Comparison of ENCODE assay signal across 1 cellular context in genomic region chr16:50666658-50667496, GRCh38.
TF ChIP-seq lines count a peak whose summit lies in the region.

No MANE protein-coding gene starts in this region.

TF ChIP-seq in HepG2, 621 proteins besides CTCF, POLR2A, EP300 and RAD21 (continued from another document and continues in another):
- TF ChIP-seq ZNF574 (CRISPR knock-in tag; IDR thresholded peaks at IDR 0.05): 0 out of 2 replicates have a peak, but pooled peaks have one; percentile 6
- no peak for TF ChIP-seq MXD1 (CRISPR knock-in tag; IDR thresholded peaks at IDR 0.05)
- no peak for TF ChIP-seq ZSCAN20 (CRISPR knock-in tag; IDR thresholded peaks at IDR 0.05; ENCODE audit: borderline replicate concordance)
- no peak for TF ChIP-seq HNRNPK (IDR thresholded peaks at IDR 0.05; ENCODE audit: low read depth, low read length, poor library complexity, severe bottlenecking)
- no peak for TF ChIP-seq SOX6 (IDR thresholded peaks at IDR 0.05)
- 0 out of 2 replicates have a peak, but pooled peaks have one; percentile 30 for TF ChIP-seq SOX6 (CRISPR knock-in tag; IDR thresholded peaks at IDR 0.05)
- TF ChIP-seq POGZ (CRISPR knock-in tag; IDR thresholded peaks at IDR 0.05): no peak
- no peak for TF ChIP-seq CREB1 (IDR thresholded peaks at IDR 0.05)
- no peak for TF ChIP-seq CREB1 (CRISPR knock-in tag; IDR thresholded peaks at IDR 0.05)
- no peak for TF ChIP-seq FOXA1 (IDR thresholded peaks at IDR 0.05)
- TF ChIP-seq FOXA1 (CRISPR knock-in tag; IDR thresholded peaks at IDR 0.05): no peak
- TF ChIP-seq IKZF5 (CRISPR knock-in tag; IDR thresholded peaks at IDR 0.05): no peak
- TF ChIP-seq ZNF616 (CRISPR knock-in tag; IDR thresholded peaks at IDR 0.05; ENCODE audit: low read depth): no peak
- TF ChIP-seq ZNF510 (CRISPR knock-in tag; IDR thresholded peaks at IDR 0.05; ENCODE audit: low read depth): no peak
- TF ChIP-seq ZNF766 (CRISPR knock-in tag; IDR thresholded peaks at IDR 0.05; ENCODE audit: borderline replicate concordance): peak; percentile 14; the same call in 1 of the 2 replicates
- no peak for TF ChIP-seq ZFYVE20 (CRISPR knock-in tag; IDR thresholded peaks at IDR 0.05; ENCODE audit: borderline replicate concordance, low read depth)
- no peak for TF ChIP-seq RORA (CRISPR knock-in tag; IDR thresholded peaks at IDR 0.05)
- no peak for TF ChIP-seq PAWR (CRISPR knock-in tag; IDR thresholded peaks at IDR 0.05; ENCODE audit: borderline replicate concordance)
- no peak for TF ChIP-seq RFXAP (CRISPR knock-in tag; IDR thresholded peaks at IDR 0.05; ENCODE audit: borderline replicate concordance)
- no peak for TF ChIP-seq RARA (CRISPR knock-in tag; IDR thresholded peaks at IDR 0.05)
- no peak for TF ChIP-seq ARHGAP35 (CRISPR knock-in tag; IDR thresholded peaks at IDR 0.05; ENCODE audit: borderline replicate concordance)
- no peak; the same call in 1 of the 2 replicates for TF ChIP-seq ZNF558 (CRISPR knock-in tag; IDR thresholded peaks at IDR 0.05; ENCODE audit: borderline replicate concordance)
- TF ChIP-seq ZNF280B (CRISPR knock-in tag; IDR thresholded peaks at IDR 0.05; ENCODE audit: borderline replicate concordance): 0 out of 2 replicates have a peak, but pooled peaks have one; percentile 12
- TF ChIP-seq ZBTB46 (CRISPR knock-in tag; IDR thresholded peaks at IDR 0.05; ENCODE audit: borderline replicate concordance): no peak
- TF ChIP-seq ZNF326 (CRISPR knock-in tag; IDR thresholded peaks at IDR 0.05; ENCODE audit: borderline replicate concordance): no peak
- no peak for TF ChIP-seq HOMEZ (CRISPR knock-in tag; IDR thresholded peaks at IDR 0.05; ENCODE audit: low read depth)
- TF ChIP-seq ZSCAN21 (CRISPR knock-in tag; IDR thresholded peaks at IDR 0.05; ENCODE audit: borderline replicate concordance): no peak
- no peak for TF ChIP-seq TRIM24 (CRISPR knock-in tag; IDR thresholded peaks at IDR 0.05)
- no peak for TF ChIP-seq ZXDC (CRISPR knock-in tag; IDR thresholded peaks at IDR 0.05)
- TF ChIP-seq KDM1A (CRISPR knock-in tag; IDR thresholded peaks at IDR 0.05): no peak
- TF ChIP-seq POLR2AphosphoS5 (IDR thresholded peaks at IDR 0.05; ENCODE audit: low read depth, low read length): no peak
- no peak for TF ChIP-seq ZBTB8A (CRISPR knock-in tag; IDR thresholded peaks at IDR 0.05; ENCODE audit: borderline replicate concordance, low read depth)
- TF ChIP-seq SRY (CRISPR knock-in tag; IDR thresholded peaks at IDR 0.05): 0 out of 2 replicates have a peak, but pooled peaks have one; percentile 12
- TF ChIP-seq ETS1 (CRISPR knock-in tag; IDR thresholded peaks at IDR 0.05): no peak
- no peak for TF ChIP-seq POLR2AphosphoS2 (IDR thresholded peaks at IDR 0.05; ENCODE audit: low read depth, low read length)
- no peak for TF ChIP-seq TIGD3 (CRISPR knock-in tag; IDR thresholded peaks at IDR 0.05; ENCODE audit: borderline replicate concordance)
- TF ChIP-seq ZNF20 (CRISPR knock-in tag; IDR thresholded peaks at IDR 0.05): no peak
- TF ChIP-seq ZNF777 (CRISPR knock-in tag; IDR thresholded peaks at IDR 0.05): no peak
- 0 out of 2 replicates have a peak, but pooled peaks have one; percentile 0 for TF ChIP-seq ZNF274 (CRISPR knock-in tag; IDR thresholded peaks at IDR 0.05)
- TF ChIP-seq GTF2F1 (IDR thresholded peaks at IDR 0.05; ENCODE audit: low read length): no peak
- no peak for TF ChIP-seq SMC3 (IDR thresholded peaks at IDR 0.05; ENCODE audit: low read length)
- TF ChIP-seq MLX (CRISPR knock-in tag; IDR thresholded peaks at IDR 0.05): no peak
- TF ChIP-seq JUND (CRISPR knock-in tag; IDR thresholded peaks at IDR 0.05): no peak
- no peak for TF ChIP-seq HNF1A (IDR thresholded peaks at IDR 0.05; ENCODE audit: low read depth)
- no peak for TF ChIP-seq HNF1A (CRISPR knock-in tag; IDR thresholded peaks at IDR 0.05; ENCODE audit: borderline replicate concordance)
- no peak for TF ChIP-seq SRSF1 (optimal IDR thresholded peaks at IDR 0.05; ENCODE audit: low read depth, low read length)
